ENCODE assay signal across 18 cellular contexts in the genomic region with DNA sequence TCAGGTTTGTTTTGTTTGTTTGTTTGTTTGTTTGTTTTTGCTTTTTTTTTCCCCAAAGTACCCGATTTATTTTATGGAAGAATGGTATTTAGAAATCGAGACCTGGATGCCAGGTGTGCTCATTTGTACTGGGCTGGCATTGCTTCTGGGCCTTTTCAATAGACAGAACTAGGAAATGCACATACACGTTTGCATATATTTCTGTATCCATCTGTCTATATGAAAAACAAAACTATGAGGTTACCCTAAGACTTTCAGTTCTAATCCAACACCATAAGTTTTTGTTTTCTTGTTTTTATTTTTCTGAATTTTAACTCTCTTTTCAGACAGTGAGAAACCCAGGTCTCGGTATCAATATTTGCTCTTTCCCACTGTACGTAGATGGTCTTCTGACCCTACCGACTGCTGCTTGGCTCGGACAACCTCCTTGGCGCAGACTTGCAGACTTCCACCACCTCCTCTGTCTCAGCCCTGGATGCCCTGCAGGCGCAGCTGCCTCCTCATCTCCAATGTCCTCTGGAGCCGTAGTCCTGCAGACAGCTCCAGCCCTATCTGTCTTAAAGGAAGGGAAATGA.
DNase-seq lines count a peak whose midpoint lies in the region; ATAC-seq, FAIRE-seq and TF ChIP-seq lines count a peak whose summit lies in the region.
"Had no signal": no experiment of that assay in that cellular context is flagged by ENCODE, and none has a peak within 500 bp of the region (broad histone marks: within the 10 kb centered on the region; RNA-seq: fewer than 3 reads in every experiment).

No MANE protein-coding gene starts in this region.

- TF ChIP-seq CTCF in GM12878 (IDR thresholded peaks at IDR 0.05 in 2 of 3, conservative IDR thresholded peaks at IDR 0.05 in 1 of 3; ENCODE audit: control insufficient read depth in 2 of 3, extremely low read depth in 1 of 3, insufficient read depth in 1 of 3, low read depth in 3 of 3, low read length in 3 of 3), result no peak

- TF ChIP-seq EP300 in GM12878 (IDR thresholded peaks at IDR 0.05; ENCODE audit: borderline replicate concordance in 1 of 2, control insufficient read depth in 1 of 2, low read depth in 2 of 2, low read length in 2 of 2), result no peak

- H3K36me3 ChIP-seq in GM12878 (ENCODE audit: control insufficient read depth in 2 of 2, insufficient read depth in 2 of 2, low read length in 1 of 2), result no peaks in the 10 kb centered on the region
- H3K36me3 ChIP-seq: MG63 had no signal

- no peaks in the 10 kb centered on the region for H3K4me1 ChIP-seq in GM12878 (ENCODE audit: control insufficient read depth, insufficient read depth, low read length)

- FAIRE-seq in GM12878 (lab: Jason Lieb, UNC) (peak; percentile 57), GM12892 (lab: Jason Lieb, UNC) (no peak)
- FAIRE-seq: H1 had no signal

- intact Hi-C loops in GM12878 (cut with micrococcal nuclease; ENCODE audit: unreplicated experiment), result no loop called here

- no peaks in the 10 kb centered on the region for H3K27me3 ChIP-seq in GM12878 (replicated peaks in 1 of 2; ENCODE audit: control insufficient read depth in 2 of 2, insufficient read depth in 2 of 2, low read length in 1 of 2)
- H3K27me3 ChIP-seq: MG63 had no signal

- no peaks in the 10 kb centered on the region for H3K9me3 ChIP-seq in GM12878 (replicated peaks; ENCODE audit: control insufficient read depth, insufficient read depth, low read length)
- H3K9me3 ChIP-seq: MG63 had no signal

- RAD21 ChIA-PET in GM12878 (lab: Charles Lee; ENCODE audit: unreplicated experiment), result no interaction called here

- WGBS in GM12878 (ENCODE audit: insufficient coverage, insufficient replicate concordance, low lambda C conversion rate, missing lambda C conversion rate), result 62% methylated on average over 10 of the region's 10 CpGs

- SMC1A ChIA-PET in GM12878 (lab: Charles Lee; ENCODE audit: uncharacterized antibody, unreplicated experiment), result no interaction called here

- no TSS peak for BruUV-seq in GM12878 (replicated peaks; lab: Mats Ljungman, UMichigan)

- in situ Hi-C loops in GM12878 (cut with MboI), result no loop called here

- DNase-seq in GM12878 (ENCODE audit: low read depth, low spot score), result no peak
- no peak for DNase-seq in GM12892 (ENCODE audit: insufficient read length)
- DNase-seq in medulla oblongata (ENCODE audit: extremely low spot score), result no peak
- DNase-seq: AML-193, KG1, MG63, NCI-H1436 treated with DMSO at 0.1 percent for 48 hours, NCI-H2081, NCI-H2227 treated with DMSO at 0.1 percent for 48 hours, NCI-H526, PC-3, T-helper 1 cell had no signal

- no peaks in the 10 kb centered on the region for H4K20me1 ChIP-seq in GM12878 (ENCODE audit: control insufficient read depth, insufficient read depth)

- POLR2A ChIA-PET in GM12878 (lab: Charles Lee), result no interaction called here

- ATAC-seq in GM18867 (IDR thresholded peaks at IDR 0.05; ENCODE audit: unreplicated experiment) (peak; percentile 87), GM21576 (IDR thresholded peaks at IDR 0.05; ENCODE audit: unreplicated experiment) (peak; percentile 50), HG03280 (IDR thresholded peaks at IDR 0.05; ENCODE audit: unreplicated experiment) (peak; percentile 57), GM12878 (peak; percentile 56), GM18870 (IDR thresholded peaks at IDR 0.05; ENCODE audit: unreplicated experiment) (no peak)
- ATAC-seq: PC-3 had no signal

- no peak overlapping the region for H3K9ac ChIP-seq in GM12878 (ENCODE audit: control insufficient read depth, insufficient read depth, low read length)

- TF ChIP-seq RAD21 in GM12878 (IDR thresholded peaks at IDR 0.05; ENCODE audit: insufficient read depth, low read depth, low read length), result no peak

- H2AFZ ChIP-seq in GM12878 (ENCODE audit: control insufficient read depth, low read depth, low read length), result no peak overlapping the region

- CTCF ChIA-PET in GM12878 (lab: Yijun Ruan, JAX), result no interaction called here

- H3K27ac ChIP-seq in GM12878 (ENCODE audit: control insufficient read depth, insufficient read depth), result no peak overlapping the region
- H3K27ac ChIP-seq: SK-N-MC had no signal

- H3K79me2 ChIP-seq in GM12878 (ENCODE audit: control insufficient read depth, insufficient read depth, low read length), result no peaks in the 10 kb centered on the region

- H3K4me2 ChIP-seq in GM12878 (ENCODE audit: control insufficient read depth, insufficient read depth), result no peak overlapping the region

- no peak for TF ChIP-seq POLR2A in GM12878 (IDR thresholded peaks at IDR 0.05; ENCODE audit: low read depth, low read length)
- TF ChIP-seq POLR2A in GM12892 (IDR thresholded peaks at IDR 0.05; ENCODE audit: low read depth, low read length), result no peak

- no peak overlapping the region for H3K4me3 ChIP-seq in GM12878
- H3K4me3 ChIP-seq: MG63, SK-N-MC had no signal

TF ChIP-seq in GM12878, 131 proteins besides CTCF, POLR2A, EP300 and RAD21 (continues in another document):
- no peak for TF ChIP-seq ZNF622 (IDR thresholded peaks at IDR 0.05)
- no peak for TF ChIP-seq MXI1 (IDR thresholded peaks at IDR 0.05; ENCODE audit: low read depth, low read length)
- TF ChIP-seq, protein P1, sequence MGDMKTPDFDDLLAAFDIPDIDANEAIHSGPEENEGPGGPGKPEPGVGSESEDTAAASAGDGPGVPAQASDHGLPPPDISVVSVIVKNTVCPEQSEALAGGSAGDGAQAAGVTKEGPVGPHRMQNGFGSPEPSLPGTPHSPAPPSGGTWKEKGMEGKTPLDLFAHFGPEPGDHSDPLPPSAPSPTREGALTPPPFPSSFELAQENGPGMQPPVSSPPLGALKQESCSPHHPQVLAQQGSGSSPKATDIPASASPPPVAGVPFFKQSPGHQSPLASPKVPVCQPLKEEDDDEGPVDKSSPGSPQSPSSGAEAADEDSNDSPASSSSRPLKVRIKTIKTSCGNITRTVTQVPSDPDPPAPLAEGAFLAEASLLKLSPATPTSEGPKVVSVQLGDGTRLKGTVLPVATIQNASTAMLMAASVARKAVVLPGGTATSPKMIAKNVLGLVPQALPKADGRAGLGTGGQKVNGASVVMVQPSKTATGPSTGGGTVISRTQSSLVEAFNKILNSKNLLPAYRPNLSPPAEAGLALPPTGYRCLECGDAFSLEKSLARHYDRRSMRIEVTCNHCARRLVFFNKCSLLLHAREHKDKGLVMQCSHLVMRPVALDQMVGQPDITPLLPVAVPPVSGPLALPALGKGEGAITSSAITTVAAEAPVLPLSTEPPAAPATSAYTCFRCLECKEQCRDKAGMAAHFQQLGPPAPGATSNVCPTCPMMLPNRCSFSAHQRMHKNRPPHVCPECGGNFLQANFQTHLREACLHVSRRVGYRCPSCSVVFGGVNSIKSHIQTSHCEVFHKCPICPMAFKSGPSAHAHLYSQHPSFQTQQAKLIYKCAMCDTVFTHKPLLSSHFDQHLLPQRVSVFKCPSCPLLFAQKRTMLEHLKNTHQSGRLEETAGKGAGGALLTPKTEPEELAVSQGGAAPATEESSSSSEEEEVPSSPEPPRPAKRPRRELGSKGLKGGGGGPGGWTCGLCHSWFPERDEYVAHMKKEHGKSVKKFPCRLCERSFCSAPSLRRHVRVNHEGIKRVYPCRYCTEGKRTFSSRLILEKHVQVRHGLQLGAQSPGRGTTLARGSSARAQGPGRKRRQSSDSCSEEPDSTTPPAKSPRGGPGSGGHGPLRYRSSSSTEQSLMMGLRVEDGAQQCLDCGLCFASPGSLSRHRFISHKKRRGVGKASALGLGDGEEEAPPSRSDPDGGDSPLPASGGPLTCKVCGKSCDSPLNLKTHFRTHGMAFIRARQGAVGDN (IDR thresholded peaks at IDR 0.05), result no peak
- TF ChIP-seq, protein P2, sequence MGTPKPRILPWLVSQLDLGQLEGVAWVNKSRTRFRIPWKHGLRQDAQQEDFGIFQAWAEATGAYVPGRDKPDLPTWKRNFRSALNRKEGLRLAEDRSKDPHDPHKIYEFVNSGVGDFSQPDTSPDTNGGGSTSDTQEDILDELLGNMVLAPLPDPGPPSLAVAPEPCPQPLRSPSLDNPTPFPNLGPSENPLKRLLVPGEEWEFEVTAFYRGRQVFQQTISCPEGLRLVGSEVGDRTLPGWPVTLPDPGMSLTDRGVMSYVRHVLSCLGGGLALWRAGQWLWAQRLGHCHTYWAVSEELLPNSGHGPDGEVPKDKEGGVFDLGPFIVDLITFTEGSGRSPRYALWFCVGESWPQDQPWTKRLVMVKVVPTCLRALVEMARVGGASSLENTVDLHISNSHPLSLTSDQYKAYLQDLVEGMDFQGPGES (IDR thresholded peaks at IDR 0.05), result no peak
- no peak for TF ChIP-seq JUND (IDR thresholded peaks at IDR 0.05; ENCODE audit: low read depth, low read length)
- TF ChIP-seq BHLHE40 (IDR thresholded peaks at IDR 0.05; ENCODE audit: borderline replicate concordance in 1 of 2, low read depth in 2 of 2, low read length in 1 of 2), result no peak
- TF ChIP-seq, protein P3, sequence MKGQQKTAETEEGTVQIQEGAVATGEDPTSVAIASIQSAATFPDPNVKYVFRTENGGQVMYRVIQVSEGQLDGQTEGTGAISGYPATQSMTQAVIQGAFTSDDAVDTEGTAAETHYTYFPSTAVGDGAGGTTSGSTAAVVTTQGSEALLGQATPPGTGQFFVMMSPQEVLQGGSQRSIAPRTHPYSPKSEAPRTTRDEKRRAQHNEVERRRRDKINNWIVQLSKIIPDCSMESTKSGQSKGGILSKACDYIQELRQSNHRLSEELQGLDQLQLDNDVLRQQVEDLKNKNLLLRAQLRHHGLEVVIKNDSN (IDR thresholded peaks at IDR 0.05; ENCODE audit: borderline replicate concordance, extremely low read length, insufficient read depth, low read depth, low read length), result no peak
- no peak for TF ChIP-seq CREM (IDR thresholded peaks at IDR 0.05; ENCODE audit: low read depth)
- TF ChIP-seq, protein P4, sequence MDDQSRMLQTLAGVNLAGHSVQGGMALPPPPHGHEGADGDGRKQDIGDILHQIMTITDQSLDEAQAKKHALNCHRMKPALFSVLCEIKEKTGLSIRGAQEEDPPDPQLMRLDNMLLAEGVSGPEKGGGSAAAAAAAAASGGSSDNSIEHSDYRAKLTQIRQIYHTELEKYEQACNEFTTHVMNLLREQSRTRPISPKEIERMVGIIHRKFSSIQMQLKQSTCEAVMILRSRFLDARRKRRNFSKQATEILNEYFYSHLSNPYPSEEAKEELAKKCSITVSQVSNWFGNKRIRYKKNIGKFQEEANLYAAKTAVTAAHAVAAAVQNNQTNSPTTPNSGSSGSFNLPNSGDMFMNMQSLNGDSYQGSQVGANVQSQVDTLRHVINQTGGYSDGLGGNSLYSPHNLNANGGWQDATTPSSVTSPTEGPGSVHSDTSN (IDR thresholded peaks at IDR 0.05; ENCODE audit: insufficient replicate concordance, low read depth, low read length), result no peak
- no peak for TF ChIP-seq MEF2B (IDR thresholded peaks at IDR 0.05; ENCODE audit: partially characterized antibody, poor library complexity, severe bottlenecking)
